Comparison of ENCODE assay signal across 1 cellular context in genomic region chr4:185183622-185184281, GRCh38.
TF ChIP-seq lines count a peak whose summit lies in the region.

No MANE protein-coding gene starts in this region.

TF ChIP-seq in SK-N-SH, 30 proteins besides CTCF, POLR2A, EP300 and RAD21 (continued from another document):
- TF ChIP-seq USF2 (IDR thresholded peaks at IDR 0.05; ENCODE audit: borderline replicate concordance, low read depth, low read length), result no peak
- TF ChIP-seq FOXM1 (IDR thresholded peaks at IDR 0.05; ENCODE audit: low read depth), result no peak
- TF ChIP-seq EZH2phosphoT487 (IDR thresholded peaks at IDR 0.05; ENCODE audit: borderline replicate concordance, low read depth), result no peak
- no peak for TF ChIP-seq USF1 (IDR thresholded peaks at IDR 0.05; ENCODE audit: borderline replicate concordance, low read depth)
- no peak for TF ChIP-seq MAX (IDR thresholded peaks at IDR 0.05; ENCODE audit: low read depth)
- TF ChIP-seq RCOR1 (IDR thresholded peaks at IDR 0.05; ENCODE audit: low read length), result peak; percentile 51; the same call in 1 of the 2 replicates
- TF ChIP-seq FOXJ3 (CRISPR knock-in tag; IDR thresholded peaks at IDR 0.05), result no peak
- TF ChIP-seq YY1 (IDR thresholded peaks at IDR 0.05; ENCODE audit: low read depth), result no peak
- no peak for TF ChIP-seq IRF3 (IDR thresholded peaks at IDR 0.05; ENCODE audit: low read depth, low read length)
- TF ChIP-seq ZBTB33 (IDR thresholded peaks at IDR 0.05; ENCODE audit: borderline replicate concordance, low read depth), result no peak
- 0 out of 2 replicates have a peak, but pooled peaks have one; percentile 54 for TF ChIP-seq RFX5 (IDR thresholded peaks at IDR 0.05; ENCODE audit: low read length)
- TF ChIP-seq SMC3 (IDR thresholded peaks at IDR 0.05; ENCODE audit: low read depth, low read length), result peak; percentile 48; the same call in 1 of the 2 replicates
- peak; percentile 86 for TF ChIP-seq NFIC (IDR thresholded peaks at IDR 0.05; ENCODE audit: borderline replicate concordance)
- no peak for TF ChIP-seq JUND (IDR thresholded peaks at IDR 0.05)
